Comparison of ENCODE assay signal across 27 cellular contexts in the genomic region with DNA sequence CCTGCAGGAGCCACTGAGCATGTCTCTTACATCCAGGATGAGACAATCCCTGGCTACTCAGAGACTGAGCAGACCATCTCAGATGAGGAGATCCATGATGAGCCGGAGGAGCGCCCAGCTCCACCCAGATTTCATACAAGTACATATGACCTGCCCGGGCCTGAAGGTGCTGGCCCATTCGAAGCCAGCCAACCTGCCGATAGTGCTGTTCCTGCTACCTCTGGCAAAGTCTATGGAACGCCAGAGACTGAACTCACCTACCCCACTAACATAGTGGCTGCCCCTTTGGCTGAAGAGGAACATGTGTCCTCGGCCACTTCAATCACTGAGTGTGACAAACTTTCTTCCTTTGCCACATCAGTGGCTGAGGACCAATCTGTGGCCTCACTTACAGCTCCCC.
"Had no signal": no experiment of that assay in that cellular context is flagged by ENCODE, and none has a peak within 500 bp of the region (broad histone marks: within the 10 kb centered on the region; RNA-seq: fewer than 3 reads in every experiment).

No MANE protein-coding gene starts in this region.

- ATAC-seq: activated CD4-positive, CD25-positive, alpha-beta regulatory T cell treated with anti-CD3 and anti-CD28 coated beads, Interleukin-2, amount 50 U/mL, for 24 hours; activated naive CD8-positive, alpha-beta T cell treated with anti-CD3 and anti-CD28 coated beads, Interleukin-2, amount 50 U/mL, for 24 hours; activated T-cell treated with anti-CD3 and anti-CD28 coated beads, Interleukin-2, amount 50 U/mL, for 72 hours; body of pancreas; T-cell had no signal

- H3K4me3 Mint-ChIP-seq: activated B cell treated with CpG ODN at 0.5 μM for 24 hours; activated naive CD8-positive, alpha-beta T cell treated with anti-CD3 and anti-CD28 coated beads for 36 hours; activated naive CD8-positive, alpha-beta T cell treated with anti-CD3 and anti-CD28 coated beads, Interleukin-2, amount 50 U/mL, for 24 hours; activated T-cell treated with anti-CD3 and anti-CD28 coated beads, Interleukin-2, amount 50 U/mL, for 24 hours; activated T-cell treated with anti-CD3 and anti-CD28 coated beads, Interleukin-2, amount 50 U/mL, for 72 hours; T-cell; T-helper 1 cell treated with Interleukin-12 subunit alpha and Interleukin-12 subunit beta and Interleukin-4 antibody, amounts not matched to agents 30 μg/mL and 1 μg/mL, for 36 hours; T-helper 2 cell treated with Interferon-gamma antibody and Interleukin-4, amounts not matched to agents 5 μg/mL and 100 μg/mL, for 36 hours had no signal

- H3K36me3 Mint-ChIP-seq: activated naive CD8-positive, alpha-beta T cell treated with anti-CD3 and anti-CD28 coated beads for 36 hours; T-cell had no signal

- H3K27ac Mint-ChIP-seq: activated B cell treated with CpG ODN at 0.5 μM for 24 hours; activated naive CD8-positive, alpha-beta T cell treated with anti-CD3 and anti-CD28 coated beads for 36 hours; activated naive CD8-positive, alpha-beta T cell treated with anti-CD3 and anti-CD28 coated beads, Interleukin-2, amount 50 U/mL, for 24 hours; activated T-cell treated with anti-CD3 and anti-CD28 coated beads, Interleukin-2, amount 50 U/mL, for 72 hours had no signal

- H3K9me3 Mint-ChIP-seq: activated B cell treated with CpG ODN at 0.5 μM for 24 hours; activated naive CD8-positive, alpha-beta T cell treated with anti-CD3 and anti-CD28 coated beads for 36 hours; activated naive CD8-positive, alpha-beta T cell treated with anti-CD3 and anti-CD28 coated beads, Interleukin-2, amount 50 U/mL, for 24 hours; activated T-cell treated with anti-CD3 and anti-CD28 coated beads, Interleukin-2, amount 50 U/mL, for 24 hours; activated T-cell treated with anti-CD3 and anti-CD28 coated beads, Interleukin-2, amount 50 U/mL, for 72 hours; T-cell; T-helper 1 cell treated with Interleukin-12 subunit alpha and Interleukin-12 subunit beta and Interleukin-4 antibody, amounts not matched to agents 30 μg/mL and 1 μg/mL, for 36 hours; T-helper 2 cell treated with Interferon-gamma antibody and Interleukin-4, amounts not matched to agents 5 μg/mL and 100 μg/mL, for 36 hours had no signal

- DNase-seq: activated B cell treated with CpG ODN at 0.5 μM for 24 hours; activated CD4-positive, alpha-beta T cell treated with anti-CD3 and anti-CD28 coated beads for 48 hours; activated CD4-positive, alpha-beta T cell treated with anti-CD3 and anti-CD28 coated beads, Interleukin-2, amount 50 U/mL, for 1 hour; activated CD4-positive, alpha-beta T cell treated with anti-CD3 and anti-CD28 coated beads, Interleukin-2, amount 50 U/mL, for 48 hours; activated CD8-positive, alpha-beta memory T cell treated with anti-CD3 and anti-CD28 coated beads, Interleukin-2, amount 50 U/mL, for 48 hours; activated effector memory CD4-positive, alpha-beta T cell treated with Interleukin-2 at 50 U/mL for 16 hours; activated gamma-delta T cell treated with Interleukin-2 at 50 U/mL for 16 hours; activated naive CD4-positive, alpha-beta T cell treated with anti-CD3 and anti-CD28 coated beads, Interleukin-2, amount 50 U/mL, for 16 hours; activated naive CD4-positive, alpha-beta T cell treated with Interleukin-2 at 50 U/mL for 16 hours; activated naive CD8-positive, alpha-beta T cell treated with anti-CD3 and anti-CD28 coated beads for 36 hours; activated naive CD8-positive, alpha-beta T cell treated with anti-CD3 and anti-CD28 coated beads, Interleukin-2, amount 50 U/mL, for 24 hours; activated T-cell treated with anti-CD3 and anti-CD28 coated beads for 4 hours; activated T-cell treated with anti-CD3 and anti-CD28 coated beads, Interleukin-2, amount 50 U/mL, for 24 hours; activated T-cell treated with anti-CD3 and anti-CD28 coated beads, Interleukin-2, amount 50 U/mL, for 72 hours; amygdala; aorta; body of pancreas; caudate nucleus; colonic mucosa; effector CD8-positive, alpha-beta T cell; foreskin fibroblast; T-cell; T1000; WERI-Rb-1 had no signal
